Comparison of ENCODE assay signal across 8 cellular contexts in genomic region chr5:82259172-82259800, GRCh38. TPM values are rescaled to one million over a fixed set of nuclear protein-coding genes. Genes with fewer than 3 reads are reported as not detected.
DNase-seq lines count a peak whose midpoint lies in the region; ATAC-seq and TF ChIP-seq lines count a peak whose summit lies in the region.

No MANE protein-coding gene starts in this region.

- peaks cover 3% of the 10 kb centered on the region for H3K9me3 Mint-ChIP-seq in glutamatergic neuron (ENCODE audit: unreplicated experiment)

- H3K9me3 ChIP-seq in esophagus squamous epithelium = no peaks in the 10 kb centered on the region

- no peak for TF ChIP-seq POLR2A in esophagus squamous epithelium (IDR thresholded peaks at IDR 0.05)

- no peak overlapping the region for H3K4me3 ChIP-seq in AG09309 (ENCODE audit: control insufficient read depth, low read depth, low read length)
- no peak overlapping the region for H3K4me3 ChIP-seq in H7 (ENCODE audit: insufficient read depth, low read depth, low read length)
- no peak overlapping the region for H3K4me3 ChIP-seq in esophagus squamous epithelium

- DNase-seq in AG09309 (ENCODE audit: low read depth) (peak; percentile 11), H7 (peak; percentile 10), glutamatergic neuron (no peak), C1 segment of cervical spinal cord (lab: John Stamatoyannopoulos, UW) (no peak), esophagus squamous epithelium (lab: John Stamatoyannopoulos, UW) (no peak)

- H3K36me3 ChIP-seq in H7 (replicated peaks; ENCODE audit: control insufficient read depth, insufficient read depth, low read length) = no peaks in the 10 kb centered on the region
- no peaks in the 10 kb centered on the region for H3K36me3 ChIP-seq in esophagus squamous epithelium

- H3K36me3 Mint-ChIP-seq in glutamatergic neuron (ENCODE audit: unreplicated experiment) = no peaks in the 10 kb centered on the region

- H3K27ac Mint-ChIP-seq in glutamatergic neuron (ENCODE audit: unreplicated experiment) = no peak overlapping the region

- TF ChIP-seq CTCF in AG09309 (IDR thresholded peaks at IDR 0.05; ENCODE audit: control insufficient read depth, insufficient read depth, low read depth, low read length, missing control alignments) (peak; percentile 31), glutamatergic neuron (IDR thresholded peaks at IDR 0.05; ENCODE audit: partially characterized antibody, unreplicated experiment) (peak; percentile 18), esophagus squamous epithelium (IDR thresholded peaks at IDR 0.05) (peak in 2 of 6 experiments; percentile 26 to 32)

- peaks cover 2% of the 10 kb centered on the region for H3K4me1 Mint-ChIP-seq in glutamatergic neuron (ENCODE audit: low read depth, unreplicated experiment)

- no peak overlapping the region for H3K27ac ChIP-seq in esophagus squamous epithelium

- no peaks in the 10 kb centered on the region for H3K27me3 Mint-ChIP-seq in glutamatergic neuron (ENCODE audit: unreplicated experiment)

- no peak overlapping the region for H3K4me3 Mint-ChIP-seq in glutamatergic neuron (ENCODE audit: unreplicated experiment)

- 76 to 87% methylated on average over 3 of the region's 3 CpGs for WGBS in esophagus squamous epithelium, 2 donors

- ATAC-seq in SK-N-SH treated with all-trans-retinoic acid at 6 μM for 48 hours = peak; percentile 86
- ATAC-seq in HG02973 (IDR thresholded peaks at IDR 0.05; ENCODE audit: unreplicated experiment) = no peak
- ATAC-seq in HG02938 (IDR thresholded peaks at IDR 0.05; ENCODE audit: unreplicated experiment) = no peak

- intact Hi-C loops in esophagus squamous epithelium (cut with DNase I) = no loop called here

- no peaks in the 10 kb centered on the region for H3K4me1 ChIP-seq in esophagus squamous epithelium

- no peaks in the 10 kb centered on the region for H3K27me3 ChIP-seq in H7 (ENCODE audit: control insufficient read depth, insufficient read depth, low read length)
- no peaks in the 10 kb centered on the region for H3K27me3 ChIP-seq in esophagus squamous epithelium

TF ChIP-seq in SK-N-SH treated with all-trans-retinoic acid at 6 μM for 48 hours, 23 proteins besides CTCF, POLR2A, EP300 and RAD21:
- TF ChIP-seq ZC3H10 (CRISPR knock-in tag; IDR thresholded peaks at IDR 0.05) (no peak), PPARA (CRISPR knock-in tag; IDR thresholded peaks at IDR 0.05; ENCODE audit: borderline replicate concordance) (no peak), ESRRG (CRISPR knock-in tag; IDR thresholded peaks at IDR 0.05) (no peak), BACH2 (CRISPR knock-in tag; IDR thresholded peaks at IDR 0.05; ENCODE audit: borderline replicate concordance) (no peak), CSRNP3 (CRISPR knock-in tag; IDR thresholded peaks at IDR 0.05) (no peak), ISL1 (CRISPR knock-in tag; IDR thresholded peaks at IDR 0.05) (no peak), TOX (CRISPR knock-in tag; IDR thresholded peaks at IDR 0.05; ENCODE audit: borderline replicate concordance) (no peak)
TF ChIP-seq in SK-N-SH treated with all-trans-retinoic acid at 6 μM for 48 hours: peak in this region for 0.

RNA-seq across cellular contexts. Expression of gene RPS23, which starts 18.9 kb away (rescaled TPM):
- 2,290 and 3,010 TPM in 2 replicates for total RNA-seq in H7 (2014; rRNA removed; shearing (Covaris generic))
- total RNA-seq in glutamatergic neuron (ENCODE audit: unreplicated experiment) (1,149 TPM), esophagus squamous epithelium (1,000 to 10,000 TPM; 1,256 to 3,713 (median 2,903) TPM)

Comparison
In these comparisons a context has a peak if more than half of its experiments do, and no peak if none do; other contexts are left out.
1. DNase-seq: peak in AG09309 (single experiment) and H7 (single experiment); none in glutamatergic neuron (single experiment), C1 segment of cervical spinal cord (0 of 14) and esophagus squamous epithelium (single experiment).